ENCODE assay signal across 1 cellular context in the genomic region with DNA sequence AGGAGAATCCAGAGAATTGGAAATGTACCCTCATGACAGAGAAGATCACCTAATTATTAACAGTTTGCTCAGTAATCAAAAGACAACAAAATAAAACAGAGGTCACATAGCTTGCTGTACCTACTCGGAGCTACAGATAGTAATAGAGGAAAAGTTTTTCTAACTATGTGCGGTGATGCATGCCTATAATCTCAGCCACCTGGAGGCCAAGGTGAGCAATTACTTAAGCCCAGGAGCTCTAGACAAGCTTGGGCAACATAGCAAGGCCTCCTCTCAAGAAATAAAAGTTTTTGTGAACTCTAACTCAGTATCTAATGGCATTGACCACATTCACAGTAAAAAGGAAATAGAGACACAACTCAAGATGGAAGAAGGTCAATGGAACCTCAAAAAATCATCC.
TF ChIP-seq lines count a peak whose summit lies in the region.

No MANE protein-coding gene starts in this region.

TF ChIP-seq in SK-N-SH, 30 proteins besides CTCF, POLR2A, EP300 and RAD21 (continued from another document):
- TF ChIP-seq, protein P1, sequence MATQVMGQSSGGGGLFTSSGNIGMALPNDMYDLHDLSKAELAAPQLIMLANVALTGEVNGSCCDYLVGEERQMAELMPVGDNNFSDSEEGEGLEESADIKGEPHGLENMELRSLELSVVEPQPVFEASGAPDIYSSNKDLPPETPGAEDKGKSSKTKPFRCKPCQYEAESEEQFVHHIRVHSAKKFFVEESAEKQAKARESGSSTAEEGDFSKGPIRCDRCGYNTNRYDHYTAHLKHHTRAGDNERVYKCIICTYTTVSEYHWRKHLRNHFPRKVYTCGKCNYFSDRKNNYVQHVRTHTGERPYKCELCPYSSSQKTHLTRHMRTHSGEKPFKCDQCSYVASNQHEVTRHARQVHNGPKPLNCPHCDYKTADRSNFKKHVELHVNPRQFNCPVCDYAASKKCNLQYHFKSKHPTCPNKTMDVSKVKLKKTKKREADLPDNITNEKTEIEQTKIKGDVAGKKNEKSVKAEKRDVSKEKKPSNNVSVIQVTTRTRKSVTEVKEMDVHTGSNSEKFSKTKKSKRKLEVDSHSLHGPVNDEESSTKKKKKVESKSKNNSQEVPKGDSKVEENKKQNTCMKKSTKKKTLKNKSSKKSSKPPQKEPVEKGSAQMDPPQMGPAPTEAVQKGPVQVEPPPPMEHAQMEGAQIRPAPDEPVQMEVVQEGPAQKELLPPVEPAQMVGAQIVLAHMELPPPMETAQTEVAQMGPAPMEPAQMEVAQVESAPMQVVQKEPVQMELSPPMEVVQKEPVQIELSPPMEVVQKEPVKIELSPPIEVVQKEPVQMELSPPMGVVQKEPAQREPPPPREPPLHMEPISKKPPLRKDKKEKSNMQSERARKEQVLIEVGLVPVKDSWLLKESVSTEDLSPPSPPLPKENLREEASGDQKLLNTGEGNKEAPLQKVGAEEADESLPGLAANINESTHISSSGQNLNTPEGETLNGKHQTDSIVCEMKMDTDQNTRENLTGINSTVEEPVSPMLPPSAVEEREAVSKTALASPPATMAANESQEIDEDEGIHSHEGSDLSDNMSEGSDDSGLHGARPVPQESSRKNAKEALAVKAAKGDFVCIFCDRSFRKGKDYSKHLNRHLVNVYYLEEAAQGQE (IDR thresholded peaks at IDR 0.05; ENCODE audit: low read depth, low read length), result no peak
- no peak for TF ChIP-seq SIN3A (IDR thresholded peaks at IDR 0.05; ENCODE audit: borderline replicate concordance, low read depth, low read length)
- TF ChIP-seq POLR2AphosphoS5 (IDR thresholded peaks at IDR 0.05; ENCODE audit: low read depth, low read length), result no peak
TF ChIP-seq in SK-N-SH: peak in this region for 0.
